ENCODE assay signal across 24 cellular contexts in genomic region chr4:10343656-10344055, GRCh38.
"Had no signal": no experiment of that assay in that cellular context is flagged by ENCODE, and none has a peak within 500 bp of the region (broad histone marks: within the 10 kb centered on the region; RNA-seq: fewer than 3 reads in every experiment).

No MANE protein-coding gene starts in this region.

- H3K36me3 ChIP-seq: ascending aorta had no signal

- H3K9ac ChIP-seq: KMS-11 had no signal

- H3K9me3 ChIP-seq: ascending aorta had no signal

- H3K4me1 ChIP-seq: ascending aorta had no signal

- H3K4me2 ChIP-seq: KMS-11, PC-9 had no signal

- H2AFZ ChIP-seq: PC-9 had no signal

- H3K4me3 ChIP-seq: ascending aorta, PC-9, SK-N-MC had no signal

- DNase-seq: activated CD4-positive, alpha-beta T cell treated with anti-CD3 and anti-CD28 coated beads for 36 hours; activated CD4-positive, alpha-beta T cell treated with anti-CD3 and anti-CD28 coated beads, Interleukin-2, amount 10 ng/mL, durations not matched to agents 7 days and 5 days; activated CD4-positive, alpha-beta T cell treated with anti-CD3 and anti-CD28 coated beads, Interleukin-2, amount 50 U/mL, for 48 hours; activated CD8-positive, alpha-beta T cell treated with anti-CD3 and anti-CD28 coated beads, Interleukin-2, amount 10 ng/mL, durations not matched to agents 7 days and 5 days; activated gamma-delta T cell; activated naive CD4-positive, alpha-beta T cell treated with Interleukin-2 at 50 U/mL for 16 hours; activated naive CD8-positive, alpha-beta T cell treated with anti-CD3 and anti-CD28 coated beads, Interleukin-2, amount 10 ng/mL, durations not matched to agents 7 days and 5 days; activated T-cell treated with anti-CD3 and anti-CD28 coated beads, Interleukin-2, amount 50 U/mL, for 24 hours; amygdala; NCI-H1105 treated with DMSO at 0.1 percent for 48 hours; NCI-H1436; NCI-H1694; NCI-H1930; NCI-H2081 treated with DMSO at 0.1 percent for 48 hours; NCI-H226; NCI-H446 treated with DMSO at 0.1 percent for 48 hours; NCI-H524; NCI-H69; NCI-H82; PC-9; Right ventricle myocardium superior had no signal

- H3K27ac ChIP-seq: ascending aorta, KMS-11, PC-9, SK-N-MC had no signal

- H3K27me3 ChIP-seq: ascending aorta had no signal
